Comparison of ENCODE assay signal across 1 cellular context in the genomic region with DNA sequence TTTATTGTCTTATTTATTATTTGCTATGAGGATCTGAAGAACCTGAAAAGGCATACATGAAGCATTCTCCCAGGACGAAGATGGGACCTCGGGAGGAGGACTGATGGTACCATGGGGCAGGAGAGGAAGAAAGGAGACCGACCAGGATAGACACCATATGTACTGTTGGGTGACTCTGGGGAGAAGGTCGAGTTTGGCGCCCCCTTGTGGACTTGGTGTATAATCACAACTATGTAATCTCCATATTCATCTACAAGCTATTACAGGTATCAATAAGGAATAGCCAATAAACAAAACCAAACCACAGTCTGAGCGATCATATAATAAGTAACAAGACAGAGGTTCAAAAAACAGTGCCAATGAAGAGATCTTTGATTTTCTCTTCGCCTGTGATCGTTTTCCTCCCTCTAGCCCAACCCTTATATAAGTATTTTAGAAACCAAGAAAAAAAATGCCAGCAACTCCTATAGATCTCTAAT.
TF ChIP-seq lines count a peak whose summit lies in the region.

No MANE protein-coding gene starts in this region.

TF ChIP-seq in HepG2, 621 proteins besides CTCF, POLR2A, EP300 and RAD21 (continued from another document and continues in another):
- TF ChIP-seq, protein P1, sequence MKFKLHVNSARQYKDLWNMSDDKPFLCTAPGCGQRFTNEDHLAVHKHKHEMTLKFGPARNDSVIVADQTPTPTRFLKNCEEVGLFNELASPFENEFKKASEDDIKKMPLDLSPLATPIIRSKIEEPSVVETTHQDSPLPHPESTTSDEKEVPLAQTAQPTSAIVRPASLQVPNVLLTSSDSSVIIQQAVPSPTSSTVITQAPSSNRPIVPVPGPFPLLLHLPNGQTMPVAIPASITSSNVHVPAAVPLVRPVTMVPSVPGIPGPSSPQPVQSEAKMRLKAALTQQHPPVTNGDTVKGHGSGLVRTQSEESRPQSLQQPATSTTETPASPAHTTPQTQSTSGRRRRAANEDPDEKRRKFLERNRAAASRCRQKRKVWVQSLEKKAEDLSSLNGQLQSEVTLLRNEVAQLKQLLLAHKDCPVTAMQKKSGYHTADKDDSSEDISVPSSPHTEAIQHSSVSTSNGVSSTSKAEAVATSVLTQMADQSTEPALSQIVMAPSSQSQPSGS (CRISPR knock-in tag; IDR thresholded peaks at IDR 0.05), result peak; percentile 33; the same call in 1 of the 2 replicates
- TF ChIP-seq GATAD2A (CRISPR knock-in tag; IDR thresholded peaks at IDR 0.05), result peak; percentile 9; the same call in 1 of the 2 replicates
- TF ChIP-seq ZNF564 (CRISPR knock-in tag; IDR thresholded peaks at IDR 0.05), result no peak
- TF ChIP-seq FOXA1 (IDR thresholded peaks at IDR 0.05), result no peak
- peak; percentile 37; the same call in 1 of the 2 replicates for TF ChIP-seq FOXA1 (CRISPR knock-in tag; IDR thresholded peaks at IDR 0.05)
- TF ChIP-seq, protein P2, sequence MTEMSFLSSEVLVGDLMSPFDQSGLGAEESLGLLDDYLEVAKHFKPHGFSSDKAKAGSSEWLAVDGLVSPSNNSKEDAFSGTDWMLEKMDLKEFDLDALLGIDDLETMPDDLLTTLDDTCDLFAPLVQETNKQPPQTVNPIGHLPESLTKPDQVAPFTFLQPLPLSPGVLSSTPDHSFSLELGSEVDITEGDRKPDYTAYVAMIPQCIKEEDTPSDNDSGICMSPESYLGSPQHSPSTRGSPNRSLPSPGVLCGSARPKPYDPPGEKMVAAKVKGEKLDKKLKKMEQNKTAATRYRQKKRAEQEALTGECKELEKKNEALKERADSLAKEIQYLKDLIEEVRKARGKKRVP (CRISPR knock-in tag; IDR thresholded peaks at IDR 0.05), result no peak
- TF ChIP-seq, protein P3, sequence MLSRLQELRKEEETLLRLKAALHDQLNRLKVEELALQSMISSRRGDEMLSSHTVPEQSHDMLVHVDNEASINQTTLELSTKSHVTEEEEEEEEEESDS (CRISPR knock-in tag; IDR thresholded peaks at IDR 0.05; ENCODE audit: borderline replicate concordance), result peak; percentile 53; the same call in 1 of the 2 replicates
- TF ChIP-seq CENPT (CRISPR knock-in tag; IDR thresholded peaks at IDR 0.05; ENCODE audit: low read depth), result no peak
- TF ChIP-seq HOXA5 (CRISPR knock-in tag; IDR thresholded peaks at IDR 0.05), result no peak
- TF ChIP-seq, protein P4, sequence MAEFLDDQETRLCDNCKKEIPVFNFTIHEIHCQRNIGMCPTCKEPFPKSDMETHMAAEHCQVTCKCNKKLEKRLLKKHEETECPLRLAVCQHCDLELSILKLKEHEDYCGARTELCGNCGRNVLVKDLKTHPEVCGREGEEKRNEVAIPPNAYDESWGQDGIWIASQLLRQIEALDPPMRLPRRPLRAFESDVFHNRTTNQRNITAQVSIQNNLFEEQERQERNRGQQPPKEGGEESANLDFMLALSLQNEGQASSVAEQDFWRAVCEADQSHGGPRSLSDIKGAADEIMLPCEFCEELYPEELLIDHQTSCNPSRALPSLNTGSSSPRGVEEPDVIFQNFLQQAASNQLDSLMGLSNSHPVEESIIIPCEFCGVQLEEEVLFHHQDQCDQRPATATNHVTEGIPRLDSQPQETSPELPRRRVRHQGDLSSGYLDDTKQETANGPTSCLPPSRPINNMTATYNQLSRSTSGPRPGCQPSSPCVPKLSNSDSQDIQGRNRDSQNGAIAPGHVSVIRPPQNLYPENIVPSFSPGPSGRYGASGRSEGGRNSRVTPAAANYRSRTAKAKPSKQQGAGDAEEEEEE (CRISPR knock-in tag; IDR thresholded peaks at IDR 0.05; ENCODE audit: borderline replicate concordance), result no peak
- TF ChIP-seq SOX5 (CRISPR knock-in tag; IDR thresholded peaks at IDR 0.05; ENCODE audit: borderline replicate concordance), result peak; percentile 30; the same call in 1 of the 2 replicates
- TF ChIP-seq ZFP36L2 (CRISPR knock-in tag; IDR thresholded peaks at IDR 0.05), result 0 out of 2 replicates have a peak, but pooled peaks have one; percentile 60
- 0 out of 2 replicates have a peak, but pooled peaks have one; percentile 30 for TF ChIP-seq MED1 (CRISPR knock-in tag; IDR thresholded peaks at IDR 0.05)
- TF ChIP-seq STAG1 (CRISPR knock-in tag; IDR thresholded peaks at IDR 0.05), result peak; percentile 59
- TF ChIP-seq ZNF644 (CRISPR knock-in tag; IDR thresholded peaks at IDR 0.05; ENCODE audit: low read depth), result peak; percentile 70; the same call in 1 of the 2 replicates
- TF ChIP-seq, protein P5, sequence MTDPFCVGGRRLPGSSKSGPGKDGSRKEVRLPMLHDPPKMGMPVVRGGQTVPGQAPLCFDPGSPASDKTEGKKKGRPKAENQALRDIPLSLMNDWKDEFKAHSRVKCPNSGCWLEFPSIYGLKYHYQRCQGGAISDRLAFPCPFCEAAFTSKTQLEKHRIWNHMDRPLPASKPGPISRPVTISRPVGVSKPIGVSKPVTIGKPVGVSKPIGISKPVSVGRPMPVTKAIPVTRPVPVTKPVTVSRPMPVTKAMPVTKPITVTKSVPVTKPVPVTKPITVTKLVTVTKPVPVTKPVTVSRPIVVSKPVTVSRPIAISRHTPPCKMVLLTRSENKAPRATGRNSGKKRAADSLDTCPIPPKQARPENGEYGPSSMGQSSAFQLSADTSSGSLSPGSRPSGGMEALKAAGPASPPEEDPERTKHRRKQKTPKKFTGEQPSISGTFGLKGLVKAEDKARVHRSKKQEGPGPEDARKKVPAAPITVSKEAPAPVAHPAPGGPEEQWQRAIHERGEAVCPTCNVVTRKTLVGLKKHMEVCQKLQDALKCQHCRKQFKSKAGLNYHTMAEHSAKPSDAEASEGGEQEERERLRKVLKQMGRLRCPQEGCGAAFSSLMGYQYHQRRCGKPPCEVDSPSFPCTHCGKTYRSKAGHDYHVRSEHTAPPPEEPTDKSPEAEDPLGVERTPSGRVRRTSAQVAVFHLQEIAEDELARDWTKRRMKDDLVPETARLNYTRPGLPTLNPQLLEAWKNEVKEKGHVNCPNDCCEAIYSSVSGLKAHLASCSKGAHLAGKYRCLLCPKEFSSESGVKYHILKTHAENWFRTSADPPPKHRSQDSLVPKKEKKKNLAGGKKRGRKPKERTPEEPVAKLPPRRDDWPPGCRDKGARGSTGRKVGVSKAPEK (CRISPR knock-in tag; IDR thresholded peaks at IDR 0.05; ENCODE audit: borderline replicate concordance), result no peak
- no peak for TF ChIP-seq TBX3 (IDR thresholded peaks at IDR 0.05; ENCODE audit: borderline replicate concordance)
- TF ChIP-seq, protein P6, sequence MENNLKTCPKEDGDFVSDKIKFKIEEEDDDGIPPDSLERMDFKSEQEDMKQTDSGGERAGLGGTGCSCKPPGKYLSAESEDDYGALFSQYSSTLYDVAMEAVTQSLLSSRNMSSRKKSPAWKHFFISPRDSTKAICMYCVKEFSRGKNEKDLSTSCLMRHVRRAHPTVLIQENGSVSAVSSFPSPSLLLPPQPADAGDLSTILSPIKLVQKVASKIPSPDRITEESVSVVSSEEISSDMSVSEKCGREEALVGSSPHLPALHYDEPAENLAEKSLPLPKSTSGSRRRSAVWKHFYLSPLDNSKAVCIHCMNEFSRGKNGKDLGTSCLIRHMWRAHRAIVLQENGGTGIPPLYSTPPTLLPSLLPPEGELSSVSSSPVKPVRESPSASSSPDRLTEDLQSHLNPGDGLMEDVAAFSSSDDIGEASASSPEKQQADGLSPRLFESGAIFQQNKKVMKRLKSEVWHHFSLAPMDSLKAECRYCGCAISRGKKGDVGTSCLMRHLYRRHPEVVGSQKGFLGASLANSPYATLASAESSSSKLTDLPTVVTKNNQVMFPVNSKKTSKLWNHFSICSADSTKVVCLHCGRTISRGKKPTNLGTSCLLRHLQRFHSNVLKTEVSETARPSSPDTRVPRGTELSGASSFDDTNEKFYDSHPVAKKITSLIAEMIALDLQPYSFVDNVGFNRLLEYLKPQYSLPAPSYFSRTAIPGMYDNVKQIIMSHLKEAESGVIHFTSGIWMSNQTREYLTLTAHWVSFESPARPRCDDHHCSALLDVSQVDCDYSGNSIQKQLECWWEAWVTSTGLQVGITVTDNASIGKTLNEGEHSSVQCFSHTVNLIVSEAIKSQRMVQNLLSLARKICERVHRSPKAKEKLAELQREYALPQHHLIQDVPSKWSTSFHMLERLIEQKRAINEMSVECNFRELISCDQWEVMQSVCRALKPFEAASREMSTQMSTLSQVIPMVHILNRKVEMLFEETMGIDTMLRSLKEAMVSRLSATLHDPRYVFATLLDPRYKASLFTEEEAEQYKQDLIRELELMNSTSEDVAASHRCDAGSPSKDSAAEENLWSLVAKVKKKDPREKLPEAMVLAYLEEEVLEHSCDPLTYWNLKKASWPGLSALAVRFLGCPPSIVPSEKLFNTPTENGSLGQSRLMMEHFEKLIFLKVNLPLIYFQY (CRISPR knock-in tag; IDR thresholded peaks at IDR 0.05; ENCODE audit: borderline replicate concordance), result no peak
- TF ChIP-seq STAT5B (CRISPR knock-in tag; IDR thresholded peaks at IDR 0.05), result no peak
- TF ChIP-seq ARNT (IDR thresholded peaks at IDR 0.05), result no peak
- TF ChIP-seq ZNF432 (CRISPR knock-in tag; IDR thresholded peaks at IDR 0.05; ENCODE audit: borderline replicate concordance), result no peak
- TF ChIP-seq, protein P7, sequence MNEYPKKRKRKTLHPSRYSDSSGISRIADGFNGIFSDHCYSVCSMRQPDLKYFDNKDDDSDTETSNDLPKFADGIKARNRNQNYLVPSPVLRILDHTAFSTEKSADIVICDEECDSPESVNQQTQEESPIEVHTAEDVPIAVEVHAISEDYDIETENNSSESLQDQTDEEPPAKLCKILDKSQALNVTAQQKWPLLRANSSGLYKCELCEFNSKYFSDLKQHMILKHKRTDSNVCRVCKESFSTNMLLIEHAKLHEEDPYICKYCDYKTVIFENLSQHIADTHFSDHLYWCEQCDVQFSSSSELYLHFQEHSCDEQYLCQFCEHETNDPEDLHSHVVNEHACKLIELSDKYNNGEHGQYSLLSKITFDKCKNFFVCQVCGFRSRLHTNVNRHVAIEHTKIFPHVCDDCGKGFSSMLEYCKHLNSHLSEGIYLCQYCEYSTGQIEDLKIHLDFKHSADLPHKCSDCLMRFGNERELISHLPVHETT (CRISPR knock-in tag; conservative IDR thresholded peaks at IDR 0.05), result no peak
- no peak for TF ChIP-seq ZNF24 (IDR thresholded peaks at IDR 0.05)
- TF ChIP-seq MBNL3 (CRISPR knock-in tag; conservative IDR thresholded peaks at IDR 0.05), result no peak
- peak; percentile 38 for TF ChIP-seq ASH2L (IDR thresholded peaks at IDR 0.05; ENCODE audit: insufficient read length, low read depth, low read length)
- TF ChIP-seq, protein P8, sequence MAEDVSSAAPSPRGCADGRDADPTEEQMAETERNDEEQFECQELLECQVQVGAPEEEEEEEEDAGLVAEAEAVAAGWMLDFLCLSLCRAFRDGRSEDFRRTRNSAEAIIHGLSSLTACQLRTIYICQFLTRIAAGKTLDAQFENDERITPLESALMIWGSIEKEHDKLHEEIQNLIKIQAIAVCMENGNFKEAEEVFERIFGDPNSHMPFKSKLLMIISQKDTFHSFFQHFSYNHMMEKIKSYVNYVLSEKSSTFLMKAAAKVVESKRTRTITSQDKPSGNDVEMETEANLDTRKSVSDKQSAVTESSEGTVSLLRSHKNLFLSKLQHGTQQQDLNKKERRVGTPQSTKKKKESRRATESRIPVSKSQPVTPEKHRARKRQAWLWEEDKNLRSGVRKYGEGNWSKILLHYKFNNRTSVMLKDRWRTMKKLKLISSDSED (CRISPR knock-in tag; IDR thresholded peaks at IDR 0.05), result no peak
- no peak for TF ChIP-seq ZFP36L1 (CRISPR knock-in tag; IDR thresholded peaks at IDR 0.05)
- TF ChIP-seq, protein P9, sequence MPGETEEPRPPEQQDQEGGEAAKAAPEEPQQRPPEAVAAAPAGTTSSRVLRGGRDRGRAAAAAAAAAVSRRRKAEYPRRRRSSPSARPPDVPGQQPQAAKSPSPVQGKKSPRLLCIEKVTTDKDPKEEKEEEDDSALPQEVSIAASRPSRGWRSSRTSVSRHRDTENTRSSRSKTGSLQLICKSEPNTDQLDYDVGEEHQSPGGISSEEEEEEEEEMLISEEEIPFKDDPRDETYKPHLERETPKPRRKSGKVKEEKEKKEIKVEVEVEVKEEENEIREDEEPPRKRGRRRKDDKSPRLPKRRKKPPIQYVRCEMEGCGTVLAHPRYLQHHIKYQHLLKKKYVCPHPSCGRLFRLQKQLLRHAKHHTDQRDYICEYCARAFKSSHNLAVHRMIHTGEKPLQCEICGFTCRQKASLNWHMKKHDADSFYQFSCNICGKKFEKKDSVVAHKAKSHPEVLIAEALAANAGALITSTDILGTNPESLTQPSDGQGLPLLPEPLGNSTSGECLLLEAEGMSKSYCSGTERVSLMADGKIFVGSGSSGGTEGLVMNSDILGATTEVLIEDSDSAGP (CRISPR knock-in tag; IDR thresholded peaks at IDR 0.05; ENCODE audit: borderline replicate concordance), result no peak
- no peak for TF ChIP-seq ZNF30 (CRISPR knock-in tag; IDR thresholded peaks at IDR 0.05)
- no peak for TF ChIP-seq ZNF761 (CRISPR knock-in tag; conservative IDR thresholded peaks at IDR 0.05)
- TF ChIP-seq ATF1 (CRISPR knock-in tag; IDR thresholded peaks at IDR 0.05), result no peak
- TF ChIP-seq KLF15 (CRISPR knock-in tag; IDR thresholded peaks at IDR 0.05; ENCODE audit: borderline replicate concordance), result no peak
- TF ChIP-seq GATAD1 (CRISPR knock-in tag; IDR thresholded peaks at IDR 0.05), result no peak
- TF ChIP-seq ZNF766 (CRISPR knock-in tag; IDR thresholded peaks at IDR 0.05; ENCODE audit: borderline replicate concordance), result no peak
- TF ChIP-seq NFE2L1 (CRISPR knock-in tag; IDR thresholded peaks at IDR 0.05; ENCODE audit: borderline replicate concordance), result no peak
- TF ChIP-seq NBN (conservative IDR thresholded peaks at IDR 0.05), result no peak
- TF ChIP-seq, protein P10, sequence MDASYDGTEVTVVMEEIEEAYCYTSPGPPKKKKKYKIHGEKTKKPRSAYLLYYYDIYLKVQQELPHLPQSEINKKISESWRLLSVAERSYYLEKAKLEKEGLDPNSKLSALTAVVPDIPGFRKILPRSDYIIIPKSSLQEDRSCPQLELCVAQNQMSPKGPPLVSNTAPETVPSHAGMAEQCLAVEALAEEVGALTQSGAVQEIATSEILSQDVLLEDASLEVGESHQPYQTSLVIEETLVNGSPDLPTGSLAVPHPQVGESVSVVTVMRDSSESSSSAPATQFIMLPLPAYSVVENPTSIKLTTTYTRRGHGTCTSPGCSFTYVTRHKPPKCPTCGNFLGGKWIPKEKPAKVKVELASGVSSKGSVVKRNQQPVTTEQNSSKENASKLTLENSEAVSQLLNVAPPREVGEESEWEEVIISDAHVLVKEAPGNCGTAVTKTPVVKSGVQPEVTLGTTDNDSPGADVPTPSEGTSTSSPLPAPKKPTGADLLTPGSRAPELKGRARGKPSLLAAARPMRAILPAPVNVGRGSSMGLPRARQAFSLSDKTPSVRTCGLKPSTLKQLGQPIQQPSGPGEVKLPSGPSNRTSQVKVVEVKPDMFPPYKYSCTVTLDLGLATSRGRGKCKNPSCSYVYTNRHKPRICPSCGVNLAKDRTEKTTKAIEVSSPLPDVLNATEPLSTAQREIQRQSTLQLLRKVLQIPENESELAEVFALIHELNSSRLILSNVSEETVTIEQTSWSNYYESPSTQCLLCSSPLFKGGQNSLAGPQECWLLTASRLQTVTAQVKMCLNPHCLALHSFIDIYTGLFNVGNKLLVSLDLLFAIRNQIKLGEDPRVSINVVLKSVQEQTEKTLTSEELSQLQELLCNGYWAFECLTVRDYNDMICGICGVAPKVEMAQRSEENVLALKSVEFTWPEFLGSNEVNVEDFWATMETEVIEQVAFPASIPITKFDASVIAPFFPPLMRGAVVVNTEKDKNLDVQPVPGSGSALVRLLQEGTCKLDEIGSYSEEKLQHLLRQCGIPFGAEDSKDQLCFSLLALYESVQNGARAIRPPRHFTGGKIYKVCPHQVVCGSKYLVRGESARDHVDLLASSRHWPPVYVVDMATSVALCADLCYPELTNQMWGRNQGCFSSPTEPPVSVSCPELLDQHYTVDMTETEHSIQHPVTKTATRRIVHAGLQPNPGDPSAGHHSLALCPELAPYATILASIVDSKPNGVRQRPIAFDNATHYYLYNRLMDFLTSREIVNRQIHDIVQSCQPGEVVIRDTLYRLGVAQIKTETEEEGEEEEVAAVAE (CRISPR knock-in tag; IDR thresholded peaks at IDR 0.05; ENCODE audit: borderline replicate concordance), result no peak
- no peak for TF ChIP-seq HNRNPH1 (optimal IDR thresholded peaks at IDR 0.05; ENCODE audit: low read depth, low read length)
